Comparison of ENCODE assay signal across 16 cellular contexts in genomic region chr6:145147981-145148380, GRCh38.
DNase-seq lines count a peak whose midpoint lies in the region; ATAC-seq, FAIRE-seq and TF ChIP-seq lines count a peak whose summit lies in the region.
"Had no signal": no experiment of that assay in that cellular context is flagged by ENCODE, and none has a peak within 500 bp of the region (broad histone marks: within the 10 kb centered on the region; RNA-seq: fewer than 3 reads in every experiment).

No MANE protein-coding gene starts in this region.

- CTCF ChIA-PET in PC-9 (lab: Charles Lee) = interaction anchor here (0.7 kb wide), 1 partner anchor 9 kb away, joined by 3 read pairs; no protein-coding TSS in a partner anchor

- 17 to 20% methylated on average over 1 of the region's 1 CpG for WGBS in GM23248 (ENCODE audit: low coverage in 1 of 2, low lambda C conversion rate in 2 of 2, missing lambda C conversion rate in 2 of 2), 2 experiments
- 79 to 91% methylated on average over 1 of the region's 1 CpG for WGBS in pancreas, 2 donors
- 74 to 76% (median 74%) methylated on average over 1 of the region's 1 CpG for WGBS in adrenal gland, 4 donors

- H4K20me1 ChIP-seq in GM23248 (ENCODE audit: insufficient read depth) (no peaks in the 10 kb centered on the region), PC-9 (ENCODE audit: insufficient read depth) (no peaks in the 10 kb centered on the region)

- peaks cover 17% of the 10 kb centered on the region for H3K4me1 ChIP-seq in GM23248 (ENCODE audit: insufficient read depth)
- H3K4me1 ChIP-seq in PC-9 (replicated peaks; ENCODE audit: insufficient read depth) = peaks cover 23% of the 10 kb centered on the region
- peaks cover 0 to 3% (median 0%) of the 10 kb centered on the region in 3 donors for H3K4me1 ChIP-seq in pancreas
- H3K4me1 ChIP-seq in adrenal gland (replicated peaks in 1 of 2) = peaks cover 5 to 18% of the 10 kb centered on the region in 2 donors

- H3K4me2 ChIP-seq in GM23248 (ENCODE audit: unreplicated experiment) (peak overlapping the region; percentile 51), PC-9 (peak overlapping the region; percentile 30)

- intact Hi-C loops in PC-9 (cut with micrococcal nuclease; ENCODE audit: unreplicated experiment) = no loop called here
- intact Hi-C loops in pancreas (cut with DNase I) = no loop called here
- intact Hi-C loops in adrenal gland (cut with DNase I) = no loop called here

- in situ Hi-C loops in GM23248 (cut with MboI) = no loop called here

- H3K4me3 ChIP-seq in GM23248 = no peak overlapping the region
- no peak overlapping the region for H3K4me3 ChIP-seq in PC-9
- no peak overlapping the region for H3K4me3 ChIP-seq in pancreas
- H3K4me3 ChIP-seq in adrenal gland = no peak overlapping the region

- H3F3A ChIP-seq in GM23248 (ENCODE audit: insufficient read depth) = peaks cover 17% of the 10 kb centered on the region
- H3F3A ChIP-seq in PC-9 (ENCODE audit: insufficient read depth, low read depth) = peaks cover 13% of the 10 kb centered on the region; the same call in 1 of the 2 replicates

- no peaks in the 10 kb centered on the region for H3K79me2 ChIP-seq in GM23248 (ENCODE audit: insufficient read depth)
- no peaks in the 10 kb centered on the region for H3K79me2 ChIP-seq in PC-9 (ENCODE audit: low read depth)

- FAIRE-seq in pancreas (lab: Jason Lieb, UNC) = no peak
- FAIRE-seq: GM18507, H1 had no signal

- H3K27ac ChIP-seq in GM23248 = 0 out of 2 replicates have a peak overlapping the region, but pooled peaks have one; percentile 10
- peak overlapping the region; percentile 56 for H3K27ac ChIP-seq in PC-9
- H3K27ac ChIP-seq in pancreas = no peak overlapping the region
- H3K27ac ChIP-seq in adrenal gland = peak overlapping the region in 1 of 5 donors; percentile 9
- H3K27ac ChIP-seq: VCaP had no signal

- H3K27me3 ChIP-seq in GM23248 (replicated peaks; ENCODE audit: insufficient read depth) = no peaks in the 10 kb centered on the region
- H3K27me3 ChIP-seq in PC-9 (ENCODE audit: insufficient read depth, low read depth) = no peaks in the 10 kb centered on the region
- H3K27me3 ChIP-seq in pancreas = no peaks in the 10 kb centered on the region
- no peaks in the 10 kb centered on the region for H3K27me3 ChIP-seq in adrenal gland

- H3K9me2 ChIP-seq in GM23248 (ENCODE audit: insufficient read depth) = no peaks in the 10 kb centered on the region
- no peaks in the 10 kb centered on the region for H3K9me2 ChIP-seq in PC-9 (ENCODE audit: insufficient read depth)

- H2AFZ ChIP-seq in GM23248 (no peak overlapping the region), PC-9 (no peak overlapping the region)

- ATAC-seq in GM18868 (IDR thresholded peaks at IDR 0.05; ENCODE audit: unreplicated experiment) = peak; percentile 25
- peak in 3 of 4 donors; percentile 12 to 21 (median 13) for ATAC-seq in pancreas

- BruUV-seq in PC-9 (replicated peaks; lab: Mats Ljungman, UMichigan) = no TSS peak

- no peaks in the 10 kb centered on the region for H3K9me3 ChIP-seq in GM23248 (ENCODE audit: low read depth)
- 0 out of 2 replicates have a peak, but pooled peaks cover 4% of the 10 kb centered on the region for H3K9me3 ChIP-seq in PC-9 (ENCODE audit: insufficient read depth, low read depth)
- no peaks in the 10 kb centered on the region for H3K9me3 ChIP-seq in pancreas
- H3K9me3 ChIP-seq in adrenal gland (replicated peaks in 1 of 3) = no peaks in the 10 kb centered on the region

- no peak for TF ChIP-seq POLR2A in adrenal gland (IDR thresholded peaks at IDR 0.05)

- no peak for DNase-seq in GM23248
- DNase-seq in PC-9 = no peak
- DNase-seq in pancreas = no peak
- DNase-seq in adrenal gland = no peak
- no peak for DNase-seq in ureter (ENCODE audit: low spot score)
- no peak for DNase-seq in NCI-H2227 treated with DMSO at 0.1 percent for 48 hours (lab: John Stamatoyannopoulos, UW)
- DNase-seq in cerebellum (ENCODE audit: low spot score) = no peak
- DNase-seq: activated CD4-positive, alpha-beta memory T cell treated with anti-CD3 and anti-CD28 coated beads for 36 hours; activated T-cell treated with anti-CD3 and anti-CD28 coated beads, Interleukin-2, amount 50 U/mL, for 48 hours; effector memory CD4-positive, alpha-beta T cell; NCI-H2081; stimulated activated naive CD4-positive, alpha-beta T cell treated with Interleukin-2 at 50 U/mL for 16 hours had no signal

- TF ChIP-seq CTCF in PC-9 (conservative IDR thresholded peaks at IDR 0.05) (no peak), pancreas (IDR thresholded peaks at IDR 0.05) (no peak), adrenal gland (IDR thresholded peaks at IDR 0.05) (no peak)

- POLR2A ChIA-PET in PC-9 (lab: Charles Lee; ENCODE audit: unreplicated experiment) = interaction anchor here (0.6 kb wide), 2 partner anchors 46 to 171 kb away, joined by 3 to 4 read pairs; no protein-coding TSS in a partner anchor

- H3K9ac ChIP-seq in GM23248 = no peak overlapping the region

- no peaks in the 10 kb centered on the region for H3K36me3 ChIP-seq in GM23248 (ENCODE audit: low read depth)
- no peaks in the 10 kb centered on the region for H3K36me3 ChIP-seq in PC-9 (ENCODE audit: low read depth)
- no peaks in the 10 kb centered on the region for H3K36me3 ChIP-seq in pancreas
- H3K36me3 ChIP-seq in adrenal gland (replicated peaks in 1 of 2) = no peaks in the 10 kb centered on the region

Comparison
In these comparisons a context has a peak if more than half of its experiments do, and no peak if none do; other contexts are left out.
1. H3K27ac ChIP-seq: peak in GM23248 (single experiment) and PC-9 (single experiment); none in pancreas (0 of 4).